Comparison of ENCODE assay signal across 26 cellular contexts in genomic region chr4:153342751-153343552, GRCh38. TPM values are rescaled to one million over a fixed set of nuclear protein-coding genes. Genes with fewer than 3 reads are reported as not detected.
A peak's percentile ranks its signal among the peaks of the same experiment; 100 is the strongest.
DNase-seq lines count a peak whose midpoint lies in the region; TF ChIP-seq lines count a peak whose summit lies in the region.
"Had no signal": no experiment of that assay in that cellular context is flagged by ENCODE, and none has a peak within 500 bp of the region (broad histone marks: within the 10 kb centered on the region; RNA-seq: fewer than 3 reads in every experiment).

No MANE protein-coding gene starts in this region.

- POLR2A ChIA-PET in Caco-2 (lab: Charles Lee), result no interaction called here

- H3K27ac ChIP-seq in dorsolateral prefrontal cortex, result peak overlapping the region in 27 of 59 donors; percentile 2 to 86 (median 51)
- H3K27ac ChIP-seq: breast epithelium, left lung, right atrium auricular region had no signal

- H3K27me3 ChIP-seq in Caco-2 (replicated peaks; ENCODE audit: control insufficient read depth, insufficient read depth, low read length), result no peaks in the 10 kb centered on the region
- no peaks in the 10 kb centered on the region for H3K27me3 ChIP-seq in dorsolateral prefrontal cortex
- H3K27me3 ChIP-seq: breast epithelium, left lung, pancreas, right atrium auricular region, testis, uterus had no signal

- no peaks in the 10 kb centered on the region for H3K9me3 Mint-ChIP-seq in T-helper 2 cell treated with Interferon-gamma antibody and Interleukin-4, amounts not matched to agents 5 μg/mL and 100 μg/mL, for 36 hours
- H3K9me3 Mint-ChIP-seq in Caco-2 (ENCODE audit: unreplicated experiment) (no peaks in the 10 kb centered on the region), nephron progenitor cell (no peaks in the 10 kb centered on the region)
- no peaks in the 10 kb centered on the region for H3K9me3 Mint-ChIP-seq in activated T-helper 1 cell treated with anti-CD3 and anti-CD28 coated beads, Interleukin-12 subunit alpha, Interleukin-12 subunit beta, Interleukin-2, Interleukin-4 antibody, amounts not matched to agents 30 ng/mL and 10 ng/mL and 1 ng/mL, durations not matched to agents 14 hours and 24 hours and 36 hours
- H3K9me3 Mint-ChIP-seq: activated CD4-positive, alpha-beta memory T cell treated with anti-CD3 and anti-CD28 coated beads for 36 hours had no signal

- intact Hi-C loops in Caco-2 (cut with micrococcal nuclease; ENCODE audit: unreplicated experiment), result no loop called here
- intact Hi-C loops in activated T-helper 1 cell treated with anti-CD3 and anti-CD28 coated beads, Interleukin-12 subunit alpha, Interleukin-12 subunit beta, Interleukin-2, Interleukin-4 antibody, amounts not matched to agents 30 ng/mL and 10 ng/mL and 1 ng/mL, durations not matched to agents 14 hours and 24 hours and 36 hours (cut with micrococcal nuclease), result loop anchor here (5.0 to 10.0 kb wide), 2 partner anchors 191 to 1202 kb away; no protein-coding TSS in a partner anchor
- intact Hi-C loops in dorsolateral prefrontal cortex (cut with DNase I), result loop anchor here (5.0 to 10.0 kb wide), 5 partner anchors 201 to 498 kb away; no protein-coding TSS in a partner anchor

- no peak for DNase-seq in T-helper 2 cell treated with Interferon-gamma antibody and Interleukin-4, amounts not matched to agents 5 μg/mL and 100 μg/mL, for 36 hours (ENCODE audit: low spot score)
- no peak for DNase-seq in T-helper 2 cell
- DNase-seq in Caco-2, result no peak
- no peak for DNase-seq in activated T-helper 1 cell treated with anti-CD3 and anti-CD28 coated beads, Interleukin-12 subunit alpha, Interleukin-12 subunit beta, Interleukin-2, Interleukin-4 antibody, amounts not matched to agents 30 ng/mL and 10 ng/mL and 1 ng/mL, durations not matched to agents 14 hours and 24 hours and 36 hours (ENCODE audit: low spot score)
- DNase-seq in nephron progenitor cell, result no peak
- no peak for DNase-seq in mesenteric fat pad (ENCODE audit: low spot score)
- DNase-seq in NCI-H1105 treated with DMSO at 0.1 percent for 48 hours (lab: John Stamatoyannopoulos, UW), result no peak
- DNase-seq in dorsolateral prefrontal cortex, result no peak
- DNase-seq: 8988T; activated CD4-positive, alpha-beta memory T cell treated with anti-CD3 and anti-CD28 coated beads for 36 hours; activated naive CD4-positive, alpha-beta T cell; amygdala; H7; left lung; mesendoderm; NCI-H1092; NCI-H187 treated with DMSO at 0.1 percent for 48 hours; NCI-H524; pancreas; SHP77 treated with DMSO at 0.1 percent for 48 hours; stimulated activated CD4-positive, alpha-beta T cell treated with anti-CD3 and anti-CD28 coated beads, Interleukin-4, amount 100 ng/mL, for 1 hour; SW 1271; testis; uterus had no signal

- CTCF ChIA-PET in Caco-2 (lab: Charles Lee), result no interaction called here

- BruUV-seq in Caco-2 (replicated peaks; lab: Mats Ljungman, UMichigan), result no TSS peak

- no peaks in the 10 kb centered on the region for H3K36me3 ChIP-seq in Caco-2 (ENCODE audit: control insufficient read depth, insufficient read depth, low read length)
- H3K36me3 ChIP-seq: breast epithelium, left lung, pancreas, right atrium auricular region, uterus had no signal

- H3K27ac Mint-ChIP-seq in T-helper 2 cell treated with Interferon-gamma antibody and Interleukin-4, amounts not matched to agents 5 μg/mL and 100 μg/mL, for 36 hours, result no peak overlapping the region
- H3K27ac Mint-ChIP-seq in Caco-2 (ENCODE audit: unreplicated experiment) (no peak overlapping the region), nephron progenitor cell (no peak overlapping the region)
- H3K27ac Mint-ChIP-seq in activated T-helper 1 cell treated with anti-CD3 and anti-CD28 coated beads, Interleukin-12 subunit alpha, Interleukin-12 subunit beta, Interleukin-2, Interleukin-4 antibody, amounts not matched to agents 30 ng/mL and 10 ng/mL and 1 ng/mL, durations not matched to agents 14 hours and 24 hours and 36 hours, result no peak overlapping the region
- H3K27ac Mint-ChIP-seq: activated CD4-positive, alpha-beta memory T cell treated with anti-CD3 and anti-CD28 coated beads for 36 hours had no signal

- no peak overlapping the region for H3K4me3 ChIP-seq in Caco-2 (ENCODE audit: low read depth, low read length)
- no peak overlapping the region for H3K4me3 ChIP-seq in dorsolateral prefrontal cortex
- H3K4me3 ChIP-seq: breast epithelium, left lung, pancreas, right atrium auricular region, uterus had no signal

- H3K36me3 Mint-ChIP-seq in T-helper 2 cell treated with Interferon-gamma antibody and Interleukin-4, amounts not matched to agents 5 μg/mL and 100 μg/mL, for 36 hours (ENCODE audit: low read depth), result peaks cover 5% of the 10 kb centered on the region
- H3K36me3 Mint-ChIP-seq in Caco-2 (ENCODE audit: insufficient read depth, unreplicated experiment) (peaks cover 5% of the 10 kb centered on the region), nephron progenitor cell (ENCODE audit: low read depth) (peaks cover 10% of the 10 kb centered on the region)
- no peaks in the 10 kb centered on the region for H3K36me3 Mint-ChIP-seq in activated T-helper 1 cell treated with anti-CD3 and anti-CD28 coated beads, Interleukin-12 subunit alpha, Interleukin-12 subunit beta, Interleukin-2, Interleukin-4 antibody, amounts not matched to agents 30 ng/mL and 10 ng/mL and 1 ng/mL, durations not matched to agents 14 hours and 24 hours and 36 hours (ENCODE audit: low read depth)
- H3K36me3 Mint-ChIP-seq: activated CD4-positive, alpha-beta memory T cell treated with anti-CD3 and anti-CD28 coated beads for 36 hours had no signal

- peaks cover 13% of the 10 kb centered on the region for H3K27me3 Mint-ChIP-seq in T-helper 2 cell treated with Interferon-gamma antibody and Interleukin-4, amounts not matched to agents 5 μg/mL and 100 μg/mL, for 36 hours (ENCODE audit: low read depth)
- H3K27me3 Mint-ChIP-seq in Caco-2 (ENCODE audit: insufficient read depth, unreplicated experiment) (no peaks in the 10 kb centered on the region), nephron progenitor cell (ENCODE audit: low read depth, poor library complexity) (peaks cover 4% of the 10 kb centered on the region)
- peaks cover 13% of the 10 kb centered on the region for H3K27me3 Mint-ChIP-seq in activated T-helper 1 cell treated with anti-CD3 and anti-CD28 coated beads, Interleukin-12 subunit alpha, Interleukin-12 subunit beta, Interleukin-2, Interleukin-4 antibody, amounts not matched to agents 30 ng/mL and 10 ng/mL and 1 ng/mL, durations not matched to agents 14 hours and 24 hours and 36 hours (ENCODE audit: insufficient read depth)
- H3K27me3 Mint-ChIP-seq: activated CD4-positive, alpha-beta memory T cell treated with anti-CD3 and anti-CD28 coated beads for 36 hours had no signal

- TF ChIP-seq CTCF in Caco-2 (IDR thresholded peaks at IDR 0.05; ENCODE audit: insufficient read depth in 1 of 2, low read depth in 1 of 2, low read length in 1 of 2, severe bottlenecking in 1 of 2, unreplicated experiment in 1 of 2), result no peak
- no peak for TF ChIP-seq CTCF in nephron progenitor cell (IDR thresholded peaks at IDR 0.05)
- TF ChIP-seq CTCF in dorsolateral prefrontal cortex (IDR thresholded peaks at IDR 0.05 in 54 of 56, conservative IDR thresholded peaks at IDR 0.05 in 2 of 56; ENCODE audit: low read depth in 1 of 56, partially characterized antibody in 56 of 56), result no peak

- peaks cover 30% of the 10 kb centered on the region for H3K4me1 Mint-ChIP-seq in T-helper 2 cell treated with Interferon-gamma antibody and Interleukin-4, amounts not matched to agents 5 μg/mL and 100 μg/mL, for 36 hours (ENCODE audit: low read depth)
- peaks cover 14% of the 10 kb centered on the region for H3K4me1 Mint-ChIP-seq in Caco-2 (ENCODE audit: low read depth, unreplicated experiment)
- peaks cover 25% of the 10 kb centered on the region for H3K4me1 Mint-ChIP-seq in activated T-helper 1 cell treated with anti-CD3 and anti-CD28 coated beads, Interleukin-12 subunit alpha, Interleukin-12 subunit beta, Interleukin-2, Interleukin-4 antibody, amounts not matched to agents 30 ng/mL and 10 ng/mL and 1 ng/mL, durations not matched to agents 14 hours and 24 hours and 36 hours (ENCODE audit: low read depth)
- H3K4me1 Mint-ChIP-seq in nephron progenitor cell, result peaks cover 37% of the 10 kb centered on the region

- H3K4me3 Mint-ChIP-seq in T-helper 2 cell treated with Interferon-gamma antibody and Interleukin-4, amounts not matched to agents 5 μg/mL and 100 μg/mL, for 36 hours, result peak overlapping the region; percentile 20
- H3K4me3 Mint-ChIP-seq in Caco-2 (ENCODE audit: unreplicated experiment), result peak overlapping the region; percentile 21
- H3K4me3 Mint-ChIP-seq in activated T-helper 1 cell treated with anti-CD3 and anti-CD28 coated beads, Interleukin-12 subunit alpha, Interleukin-12 subunit beta, Interleukin-2, Interleukin-4 antibody, amounts not matched to agents 30 ng/mL and 10 ng/mL and 1 ng/mL, durations not matched to agents 14 hours and 24 hours and 36 hours, result peak overlapping the region; percentile 53
- H3K4me3 Mint-ChIP-seq in nephron progenitor cell, result peak overlapping the region; percentile 93
- H3K4me3 Mint-ChIP-seq: activated CD4-positive, alpha-beta memory T cell treated with anti-CD3 and anti-CD28 coated beads for 36 hours had no signal

- H3K4me1 ChIP-seq in Caco-2, result peaks cover 15% of the 10 kb centered on the region
- H3K4me1 ChIP-seq: breast epithelium, testis, uterus had no signal

- H3K9me3 ChIP-seq in Caco-2, result no peaks in the 10 kb centered on the region
- H3K9me3 ChIP-seq: breast epithelium, left lung, pancreas, right atrium auricular region, testis, uterus had no signal

RNA-seq across cellular contexts. Expression of gene MND1, which starts 1.5 kb away (rescaled TPM):
- total RNA-seq in Caco-2 (2022) (19.8 and 21.8 TPM in 2 replicates), mesenteric fat pad (not detected), dorsolateral prefrontal cortex (1 to 10 TPM in 72 of 120 experiments, under 1 TPM in 24, not detected in 24; 0.51 to 6.0 (median 1.5) TPM)
- 12.5 and 13.5 TPM in 2 replicates for total RNA-seq in activated T-helper 1 cell treated with anti-CD3 and anti-CD28 coated beads, Interleukin-12 subunit alpha, Interleukin-12 subunit beta, Interleukin-2, Interleukin-4 antibody, amounts not matched to agents 30 ng/mL and 10 ng/mL and 1 ng/mL, durations not matched to agents 14 hours and 24 hours and 36 hours
- total RNA-seq: right atrium auricular region had no signal

Comparison
In these comparisons a context has a peak if more than half of its experiments do, and no peak if none do; other contexts are left out.
1. H3K4me3 Mint-ChIP-seq: peak in every context shown above with its lines; median percentile 93 in nephron progenitor cell; 53 in activated T-helper 1 cell treated with anti-CD3 and anti-CD28 coated beads, Interleukin-12 subunit alpha, Interleukin-12 subunit beta, Interleukin-2, Interleukin-4 antibody, amounts not matched to agents 30 ng/mL and 10 ng/mL and 1 ng/mL, durations not matched to agents 14 hours and 24 hours and 36 hours; 21 in Caco-2; 20 in T-helper 2 cell treated with Interferon-gamma antibody and Interleukin-4, amounts not matched to agents 5 μg/mL and 100 μg/mL, for 36 hours.